ENCODE assay signal across 26 cellular contexts in genomic region chr3:140430494-140430893, GRCh38.
"Had no signal": no experiment of that assay in that cellular context is flagged by ENCODE, and none has a peak within 500 bp of the region (broad histone marks: within the 10 kb centered on the region; RNA-seq: fewer than 3 reads in every experiment).

No MANE protein-coding gene starts in this region.

- H3K4me1 ChIP-seq: colonic mucosa, esophagus squamous epithelium, foreskin keratinocyte, gastrocnemius medialis, heart left ventricle, heart right ventricle had no signal

- H3K9me3 ChIP-seq: colonic mucosa, esophagus squamous epithelium, gastrocnemius medialis, gastroesophageal sphincter, heart left ventricle, heart right ventricle had no signal

- H3K27me3 ChIP-seq: colonic mucosa, dorsolateral prefrontal cortex, esophagus squamous epithelium, gastrocnemius medialis, gastroesophageal sphincter, heart left ventricle, heart right ventricle had no signal

- ATAC-seq: effector memory CD8-positive, alpha-beta T cell; esophagus mucosa; foreskin keratinocyte; gastrocnemius medialis; gastroesophageal sphincter; heart left ventricle; heart right ventricle had no signal

- DNase-seq: colonic mucosa; cortex of kidney; dermis blood vessel endothelial cell; dorsolateral prefrontal cortex; effector CD4-positive, alpha-beta T cell; effector CD8-positive, alpha-beta T cell; effector memory CD4-positive, alpha-beta T cell; effector memory CD8-positive, alpha-beta T cell; endodermal cell; erythroblast; esophagus squamous epithelium; foreskin fibroblast; foreskin keratinocyte; foreskin melanocyte; gastrocnemius medialis; glutamatergic neuron; heart left ventricle; heart right ventricle had no signal

- FAIRE-seq: colon, endometrium, endothelial cell of umbilical vein, frontal cortex had no signal

- H3K27ac ChIP-seq: colonic mucosa, coronary artery, dorsolateral prefrontal cortex, epithelial cell of prostate, esophagus squamous epithelium, foreskin keratinocyte, gastrocnemius medialis, gastroesophageal sphincter, heart left ventricle, heart right ventricle had no signal

- H3K36me3 ChIP-seq: colonic mucosa, esophagus squamous epithelium, gastrocnemius medialis, gastroesophageal sphincter, heart left ventricle, heart right ventricle had no signal

- H3K4me3 ChIP-seq: colonic mucosa, coronary artery, dorsolateral prefrontal cortex, esophagus squamous epithelium, gastrocnemius medialis, gastroesophageal sphincter, heart left ventricle, heart right ventricle had no signal
